Comparison of ENCODE assay signal across 11 cellular contexts in genomic region chr6:159508966-159509365, GRCh38.
"Had no signal": no experiment of that assay in that cellular context is flagged by ENCODE, and none has a peak within 500 bp of the region (broad histone marks: within the 10 kb centered on the region; RNA-seq: fewer than 3 reads in every experiment).

No MANE protein-coding gene starts in this region.

- H3K4me2 ChIP-seq: GM23338 had no signal

- H3K4me3 ChIP-seq: GM23248, GM23338, HAP-1 had no signal

- H3K4me1 Mint-ChIP-seq: GM23338, H9 had no signal

- DNase-seq: GM23248, GOT3, H7, H9, HCEC 1CT, HFFc6 had no signal

- H3K27ac Mint-ChIP-seq: GM23338, H9, HFFc6 had no signal

- H3K4me1 ChIP-seq: HAP-1 had no signal

- H2AFZ ChIP-seq: GM23248, GM23338 had no signal

- H3K27ac ChIP-seq: GM23248 had no signal

- H3K36me3 ChIP-seq: HAP-1 had no signal

- H3K4me3 Mint-ChIP-seq: GM23338, H9, HFFc6 had no signal

- H3K9ac ChIP-seq: GM23248 had no signal

- ATAC-seq: GM23338, HCT116 had no signal

- H3K9me3 Mint-ChIP-seq: GM23338 had no signal

- H3K9me3 ChIP-seq: HAP-1 had no signal

- FAIRE-seq: H1, H54 had no signal
